In the genomic region with DNA sequence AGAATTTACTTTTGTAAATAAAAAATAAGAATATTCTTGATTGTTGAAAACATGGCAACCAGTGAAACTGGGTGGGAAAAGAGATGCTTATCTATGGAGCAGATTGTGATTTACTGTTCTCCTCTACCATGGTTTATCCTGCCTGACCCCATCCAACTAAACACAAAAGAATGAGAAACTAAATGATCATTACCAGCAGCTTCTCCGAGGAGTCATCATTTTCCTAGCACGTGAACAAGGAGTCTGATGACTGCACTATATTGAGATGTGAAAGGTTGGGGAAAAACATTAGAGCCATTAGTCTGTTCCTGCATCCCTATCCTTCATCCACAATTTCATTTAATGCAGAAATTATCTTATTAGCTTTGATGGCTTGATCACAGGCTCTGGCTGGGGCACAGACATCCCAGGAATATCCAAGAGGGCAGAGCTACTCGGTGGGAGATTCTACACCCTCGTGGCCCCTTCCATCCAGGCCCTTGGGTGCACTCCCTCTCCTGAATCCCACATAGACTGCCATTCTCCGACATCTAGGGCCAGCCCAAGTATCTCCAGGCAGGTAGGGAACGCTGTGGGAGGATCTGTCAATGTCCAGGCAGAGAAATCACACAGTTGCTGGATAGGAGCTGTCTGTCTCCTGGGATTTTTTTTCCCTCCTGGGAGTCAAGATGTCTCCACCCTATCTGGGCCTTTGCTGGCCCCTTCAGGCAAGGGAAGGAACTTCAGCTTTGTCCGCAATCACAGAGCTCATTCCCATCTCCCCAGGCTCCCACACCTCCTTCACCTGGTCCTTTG, we compare ENCODE assay signal across 7 cellular contexts. TPM values are rescaled to one million over a fixed set of nuclear protein-coding genes. Genes with fewer than 3 reads are reported as not detected.
DNase-seq lines count a peak whose midpoint lies in the region; ATAC-seq and TF ChIP-seq lines count a peak whose summit lies in the region.

No MANE protein-coding gene starts in this region.

- H3K4me3 Mint-ChIP-seq in neural crest cell = no peak overlapping the region

- H3K36me3 Mint-ChIP-seq in neural crest cell (ENCODE audit: low read depth) = no peaks in the 10 kb centered on the region

- H3K4me3 ChIP-seq in epithelial cell of proximal tubule (ENCODE audit: low read depth, low read length) = no peak overlapping the region

- H3K27me3 Mint-ChIP-seq in neural crest cell (ENCODE audit: low read depth) = peaks cover 76% of the 10 kb centered on the region

- H3K27ac Mint-ChIP-seq in neural crest cell (ENCODE audit: unreplicated experiment) = no peak overlapping the region

- TF ChIP-seq CTCF in epithelial cell of proximal tubule (conservative IDR thresholded peaks at IDR 0.05; ENCODE audit: low read depth, low read length) (peak; percentile 93), neural crest cell (conservative IDR thresholded peaks at IDR 0.05) (peak; percentile 73)

- H3K4me1 Mint-ChIP-seq in neural crest cell = no peaks in the 10 kb centered on the region

- DNase-seq in G401 (ENCODE audit: low spot score) (peak; percentile 19), HuH-7 (ENCODE audit: low spot score) (peak; percentile 76), RKO (ENCODE audit: low spot score) (peak; percentile 59), epithelial cell of proximal tubule (ENCODE audit: low read depth) (no peak), neural crest cell (ENCODE audit: low read depth, low spot score) (peak; percentile 50)

- in situ Hi-C loops in G401 (cut with HindIII; ENCODE audit: low sequenced_read_pairs) = no loop called here

- ATAC-seq in HG03139 (IDR thresholded peaks at IDR 0.05; ENCODE audit: unreplicated experiment) (no peak), HG03520 (IDR thresholded peaks at IDR 0.05; ENCODE audit: unreplicated experiment) (no peak)

- peaks cover 7% of the 10 kb centered on the region for H3K9me3 Mint-ChIP-seq in neural crest cell

RNA-seq across cellular contexts. Expression of a gene that starts 43.3 kb away (rescaled TPM):
- 46.2 and 62.7 TPM in 2 replicates for total RNA-seq in G401 (2014; rRNA removed; shearing (Covaris generic))
- total RNA-seq in epithelial cell of proximal tubule (33.1 and 43.7 TPM in 2 replicates), neural crest cell (17.4 and 19.7 TPM in 2 replicates)
